ENCODE assay signal across 14 cellular contexts in genomic region chr6:3380344-3381232, GRCh38.
DNase-seq lines count a peak whose midpoint lies in the region; ATAC-seq, FAIRE-seq and TF ChIP-seq lines count a peak whose summit lies in the region.
"Had no signal": no experiment of that assay in that cellular context is flagged by ENCODE, and none has a peak within 500 bp of the region (broad histone marks: within the 10 kb centered on the region; RNA-seq: fewer than 3 reads in every experiment).

No MANE protein-coding gene starts in this region.

- CTCF ChIA-PET in HepG2 (lab: Yijun Ruan, JAX; ENCODE audit: low intra/inter-chr PET ratio, low total read pairs): no interaction called here

- no peaks in the 10 kb centered on the region for H4K20me1 ChIP-seq in HepG2 (ENCODE audit: insufficient read depth, low read length)

- TF ChIP-seq CTCF in HepG2 (CRISPR knock-in tag; IDR thresholded peaks at IDR 0.05) (0 out of 2 replicates have a peak, but pooled peaks have one; percentile 2), thyroid gland (IDR thresholded peaks at IDR 0.05) (no peak), GM13977 (IDR thresholded peaks at IDR 0.05; ENCODE audit: extremely low read depth, insufficient read depth, missing control alignments) (no peak)

- peaks cover 86% of the 10 kb centered on the region for H3K79me2 ChIP-seq in HepG2 (ENCODE audit: insufficient read depth, low read length)

- no TSS peak for BruUV-seq in HepG2 (replicated peaks; lab: Mats Ljungman, UMichigan)

- peak; percentile 76 for ATAC-seq in HepG2

- intact Hi-C loops in HepG2 (cut with micrococcal nuclease; ENCODE audit: unreplicated experiment) (loop anchor here (1.0 kb wide), 3 partner anchors 23 to 30 kb away; no protein-coding TSS in a partner anchor), thyroid gland (cut with DNase I) (no loop called here)

- peak overlapping the region; percentile 64 for H3K4me2 ChIP-seq in HepG2 (ENCODE audit: low read depth, low read length)

- 8% methylated on average over 11 of the region's 11 CpGs for WGBS in HepG2 (ENCODE audit: low lambda C conversion rate)
- WGBS in thyroid gland, 2 donors: 76 to 80% methylated on average over 9 to 11 of the region's 11 CpGs

- DNase-seq in NCI-H2081 (lab: John Stamatoyannopoulos, UW): peak; percentile 25 to 26
- no peak for DNase-seq in NCI-H2081 treated with DMSO at 0.1 percent for 48 hours (lab: John Stamatoyannopoulos, UW)
- DNase-seq in SK-MEL-5 (ENCODE audit: low read depth, low spot score): peak; percentile 25
- peak; percentile 96 for DNase-seq in HepG2 (ENCODE audit: low spot score)
- DNase-seq in thyroid gland: peak; percentile 65 to 67
- DNase-seq in GM13977 (ENCODE audit: low spot score): no peak
- DNase-seq in SIG-M5 (lab: John Stamatoyannopoulos, UW): no peak
- no peak for DNase-seq in 8988T
- DNase-seq: activated CD8-positive, alpha-beta memory T cell treated with anti-CD3 and anti-CD28 coated beads for 24 hours; activated gamma-delta T cell; CD4-positive, alpha-beta T cell; NK-92 treated with Interleukin-12 subunit alpha and Interleukin-12 subunit beta, amount 100 ng/mL, for 24 hours; SJCRH30 had no signal

- H3K4me3 ChIP-seq in HepG2 (replicated peaks in 1 of 3; ENCODE audit: insufficient read depth in 1 of 3, low read depth in 2 of 3, low read length in 3 of 3) (peak overlapping the region in 1 of 3 experiments; percentile 44; a peak in 2 of 6 replicates), thyroid gland (replicated peaks in 1 of 3) (no peak overlapping the region)
- H3K4me3 ChIP-seq: SJCRH30 had no signal

- H3K27me3 ChIP-seq in HepG2 (ENCODE audit: control insufficient read depth in 1 of 2, insufficient read depth in 2 of 2, low read length in 2 of 2): no peaks in the 10 kb centered on the region
- no peaks in the 10 kb centered on the region for H3K27me3 ChIP-seq in thyroid gland
- H3K27me3 ChIP-seq: SJCRH30 had no signal

- no peak overlapping the region for H2AFZ ChIP-seq in HepG2 (ENCODE audit: low read length)

- H3K36me3 ChIP-seq in HepG2 (replicated peaks in 1 of 2; ENCODE audit: control insufficient read depth in 1 of 2, insufficient read depth in 2 of 2, low read length in 2 of 2) (peaks cover 2 to 8% of the 10 kb centered on the region in 2 experiments; a peak in 1 of 5 replicates), thyroid gland (no peaks in the 10 kb centered on the region)
- H3K36me3 ChIP-seq: SJCRH30 had no signal

- H3K4me1 ChIP-seq in HepG2 (ENCODE audit: insufficient read depth, low read length): peaks cover 100% of the 10 kb centered on the region
- peaks cover 37 to 39% of the 10 kb centered on the region in 2 donors for H3K4me1 ChIP-seq in thyroid gland
- H3K4me1 ChIP-seq: SJCRH30 had no signal

- H3K9me3 ChIP-seq in HepG2 (ENCODE audit: low read length) (no peaks in the 10 kb centered on the region), thyroid gland (no peaks in the 10 kb centered on the region)
- H3K9me3 ChIP-seq: SJCRH30 had no signal

- POLR2A ChIA-PET in HepG2 (lab: Yijun Ruan, JAX): interaction anchor here (0.7 to 9.2 kb wide), 24 partner anchors 9 to 637 kb away, joined by 3 to 271 read pairs (median 5); partner anchors contain the start of gene SLC22A23

- H3K27ac ChIP-seq in HepG2 (ENCODE audit: extremely low read length, insufficient read depth, low read length) (peak overlapping the region; percentile 95), thyroid gland (peak overlapping the region in 2 of 3 donors; percentile 14 to 44)
- H3K27ac ChIP-seq: SJCRH30 had no signal

- in situ Hi-C loops in SK-MEL-5 (cut with HindIII; ENCODE audit: low pct_unique_long_range_greater_than_20kb, low sequenced_read_pairs): no loop called here
- in situ Hi-C loops in HepG2 (cut with HindIII; ENCODE audit: extremely low pct_ligation_motif_present, low pct_unique_long_range_greater_than_20kb): no loop called here
- in situ Hi-C loops in GM13977 (cut with MboI; ENCODE audit: low pct_unique_long_range_greater_than_20kb, low sequenced_read_pairs, unreplicated experiment): no loop called here

- no peak for TF ChIP-seq RAD21 in HepG2 (CRISPR knock-in tag; IDR thresholded peaks at IDR 0.05)

- TF ChIP-seq POLR2A in HepG2 (IDR thresholded peaks at IDR 0.05; ENCODE audit: insufficient read depth in 1 of 2, low read depth in 2 of 2, low read length in 2 of 2) (peak; percentile 62 to 79), thyroid gland (IDR thresholded peaks at IDR 0.05) (no peak)

- TF ChIP-seq EP300 in HepG2 (IDR thresholded peaks at IDR 0.05; ENCODE audit: low read depth in 2 of 2, low read length in 2 of 2) (peak; percentile 72 to 98; a peak in 3 of 4 replicates), HepG2 (CRISPR knock-in tag; IDR thresholded peaks at IDR 0.05; ENCODE audit: borderline replicate concordance) (peak; percentile 81)

- H3K9ac ChIP-seq in HepG2 (ENCODE audit: insufficient read depth, low read depth, low read length): peak overlapping the region; percentile 77

- peak; percentile 82 for FAIRE-seq in HepG2 (lab: Jason Lieb, UNC)
- FAIRE-seq: islet of Langerhans had no signal

TF ChIP-seq in HepG2, 621 proteins besides CTCF, POLR2A, EP300 and RAD21 (continues in another document):
- TF ChIP-seq ETV6 (CRISPR knock-in tag; conservative IDR thresholded peaks at IDR 0.05): no peak
- TF ChIP-seq ZBTB3 (CRISPR knock-in tag; IDR thresholded peaks at IDR 0.05; ENCODE audit: borderline replicate concordance, low read depth): 0 out of 2 replicates have a peak, but pooled peaks have one; percentile 4
- no peak for TF ChIP-seq ZNF446 (CRISPR knock-in tag; IDR thresholded peaks at IDR 0.05)
- TF ChIP-seq SNRNP70 (IDR thresholded peaks at IDR 0.05; ENCODE audit: low read depth, low read length): no peak
- TF ChIP-seq, protein P1, sequence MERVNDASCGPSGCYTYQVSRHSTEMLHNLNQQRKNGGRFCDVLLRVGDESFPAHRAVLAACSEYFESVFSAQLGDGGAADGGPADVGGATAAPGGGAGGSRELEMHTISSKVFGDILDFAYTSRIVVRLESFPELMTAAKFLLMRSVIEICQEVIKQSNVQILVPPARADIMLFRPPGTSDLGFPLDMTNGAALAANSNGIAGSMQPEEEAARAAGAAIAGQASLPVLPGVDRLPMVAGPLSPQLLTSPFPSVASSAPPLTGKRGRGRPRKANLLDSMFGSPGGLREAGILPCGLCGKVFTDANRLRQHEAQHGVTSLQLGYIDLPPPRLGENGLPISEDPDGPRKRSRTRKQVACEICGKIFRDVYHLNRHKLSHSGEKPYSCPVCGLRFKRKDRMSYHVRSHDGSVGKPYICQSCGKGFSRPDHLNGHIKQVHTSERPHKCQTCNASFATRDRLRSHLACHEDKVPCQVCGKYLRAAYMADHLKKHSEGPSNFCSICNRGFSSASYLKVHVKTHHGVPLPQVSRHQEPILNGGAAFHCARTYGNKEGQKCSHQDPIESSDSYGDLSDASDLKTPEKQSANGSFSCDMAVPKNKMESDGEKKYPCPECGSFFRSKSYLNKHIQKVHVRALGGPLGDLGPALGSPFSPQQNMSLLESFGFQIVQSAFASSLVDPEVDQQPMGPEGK (CRISPR knock-in tag; IDR thresholded peaks at IDR 0.05): peak; percentile 64
- no peak for TF ChIP-seq ZNF629 (CRISPR knock-in tag; conservative IDR thresholded peaks at IDR 0.05)
- TF ChIP-seq, protein P2, sequence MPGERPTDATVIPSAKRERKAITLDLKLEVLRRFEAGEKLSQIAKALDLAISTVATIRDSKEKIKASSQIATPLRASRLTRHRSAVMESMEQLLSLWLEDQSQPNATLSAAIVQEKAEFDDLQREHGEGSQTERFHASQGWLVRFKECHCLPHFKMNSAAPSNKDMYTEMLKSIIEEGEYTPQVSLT (CRISPR knock-in tag; IDR thresholded peaks at IDR 0.05; ENCODE audit: borderline replicate concordance, low read depth): no peak
- TF ChIP-seq ZBTB20 (CRISPR knock-in tag; IDR thresholded peaks at IDR 0.05; ENCODE audit: borderline replicate concordance, low read depth): peak; percentile 98; the same call in 1 of the 2 replicates
- TF ChIP-seq FOSL1 (CRISPR knock-in tag; IDR thresholded peaks at IDR 0.05; ENCODE audit: borderline replicate concordance): no peak
- peak; percentile 24; the same call in 1 of the 2 replicates for TF ChIP-seq NCOA1 (CRISPR knock-in tag; IDR thresholded peaks at IDR 0.05)
- no peak for TF ChIP-seq ZNF10 (CRISPR knock-in tag; IDR thresholded peaks at IDR 0.05; ENCODE audit: borderline replicate concordance, low read depth)
- no peak; the same call in 1 of the 2 replicates for TF ChIP-seq ZBTB2 (CRISPR knock-in tag; IDR thresholded peaks at IDR 0.05; ENCODE audit: low read depth)
- TF ChIP-seq MLLT10 (CRISPR knock-in tag; IDR thresholded peaks at IDR 0.05): no peak
- no peak for TF ChIP-seq ZNF713 (CRISPR knock-in tag; IDR thresholded peaks at IDR 0.05)
- TF ChIP-seq ZC3H4 (CRISPR knock-in tag; IDR thresholded peaks at IDR 0.05; ENCODE audit: borderline replicate concordance): no peak
- no peak for TF ChIP-seq ZNF160 (CRISPR knock-in tag; IDR thresholded peaks at IDR 0.05)
- TF ChIP-seq ZNF33A (CRISPR knock-in tag; IDR thresholded peaks at IDR 0.05; ENCODE audit: borderline replicate concordance): no peak; the same call in 1 of the 2 replicates
- TF ChIP-seq, protein P3, sequence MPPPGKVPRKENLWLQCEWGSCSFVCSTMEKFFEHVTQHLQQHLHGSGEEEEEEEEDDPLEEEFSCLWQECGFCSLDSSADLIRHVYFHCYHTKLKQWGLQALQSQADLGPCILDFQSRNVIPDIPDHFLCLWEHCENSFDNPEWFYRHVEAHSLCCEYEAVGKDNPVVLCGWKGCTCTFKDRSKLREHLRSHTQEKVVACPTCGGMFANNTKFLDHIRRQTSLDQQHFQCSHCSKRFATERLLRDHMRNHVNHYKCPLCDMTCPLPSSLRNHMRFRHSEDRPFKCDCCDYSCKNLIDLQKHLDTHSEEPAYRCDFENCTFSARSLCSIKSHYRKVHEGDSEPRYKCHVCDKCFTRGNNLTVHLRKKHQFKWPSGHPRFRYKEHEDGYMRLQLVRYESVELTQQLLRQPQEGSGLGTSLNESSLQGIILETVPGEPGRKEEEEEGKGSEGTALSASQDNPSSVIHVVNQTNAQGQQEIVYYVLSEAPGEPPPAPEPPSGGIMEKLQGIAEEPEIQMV (CRISPR knock-in tag; IDR thresholded peaks at IDR 0.05; ENCODE audit: low read depth): no peak
- no peak; the same call in 1 of the 2 replicates for TF ChIP-seq ZNF136 (CRISPR knock-in tag; IDR thresholded peaks at IDR 0.05; ENCODE audit: low read depth)

Comparison
In these comparisons a context has a peak if more than half of its experiments do, and no peak if none do; other contexts are left out.
1. DNase-seq: peak in NCI-H2081 (2 of 2), SK-MEL-5 (single experiment), HepG2 (single experiment) and thyroid gland (2 of 2); none in NCI-H2081 treated with DMSO at 0.1 percent for 48 hours (single experiment), GM13977 (single experiment), SIG-M5 (single experiment) and 8988T (single experiment).
2. POLR2A ChIP-seq: peak in HepG2 (2 of 2); none in thyroid gland (0 of 2).